In genomic region chr19:55118401-55118991, GRCh38 we compare ENCODE assay signal across 8 cellular contexts. TPM values are rescaled to one million over a fixed set of nuclear protein-coding genes. Genes with fewer than 3 reads are reported as not detected.
DNase-seq lines count a peak whose midpoint lies in the region; ATAC-seq and TF ChIP-seq lines count a peak whose summit lies in the region.
"Had no signal": no experiment of that assay in that cellular context is flagged by ENCODE, and none has a peak within 500 bp of the region (broad histone marks: within the 10 kb centered on the region; RNA-seq: fewer than 3 reads in every experiment).

No MANE protein-coding gene starts in this region.

- H2BK120ac ChIP-seq in mesendoderm (ENCODE audit: low read depth, low read length) = no peak overlapping the region

- H3K56ac ChIP-seq in mesendoderm (ENCODE audit: low read length) = peak overlapping the region; percentile 88

- no peaks in the 10 kb centered on the region for H4K20me1 ChIP-seq in GM23248 (ENCODE audit: insufficient read depth)

- H3K9me3 ChIP-seq in GM23248 (ENCODE audit: low read depth) (no peaks in the 10 kb centered on the region), RWPE2 (ENCODE audit: severe bottlenecking) (no peaks in the 10 kb centered on the region), ectodermal cell (ENCODE audit: control insufficient read depth, low read length) (no peaks in the 10 kb centered on the region)

- H3K27me3 ChIP-seq in GM23248 (replicated peaks; ENCODE audit: insufficient read depth) (0 out of 2 replicates have a peak, but pooled peaks cover 6% of the 10 kb centered on the region), RWPE2 (ENCODE audit: insufficient read depth, poor library complexity, severe bottlenecking) (no peaks in the 10 kb centered on the region), ectodermal cell (ENCODE audit: control insufficient read depth, insufficient read depth, low read length, poor library complexity, severe bottlenecking) (no peaks in the 10 kb centered on the region), mesendoderm (ENCODE audit: insufficient read depth, low read length, poor library complexity) (no peaks in the 10 kb centered on the region)

- no peak overlapping the region for H3K23ac ChIP-seq in mesendoderm (ENCODE audit: low read length)

- H3K27ac ChIP-seq in GM23248 (peak overlapping the region; percentile 76), RWPE2 (ENCODE audit: poor library complexity, severe bottlenecking) (peak overlapping the region; percentile 49), ectodermal cell (ENCODE audit: insufficient read depth, low read depth, low read length, poor library complexity, severe bottlenecking) (peak overlapping the region; percentile 85), mesendoderm (ENCODE audit: low read depth, low read length) (no peak overlapping the region), temporal lobe (ENCODE audit: low read depth, low read length) (peak overlapping the region; percentile 76)

- H3K79me2 ChIP-seq in GM23248 (ENCODE audit: insufficient read depth) (peaks cover 36% of the 10 kb centered on the region), mesendoderm (ENCODE audit: control insufficient read depth, insufficient read depth, low read length) (peaks cover 32% of the 10 kb centered on the region)

- peak overlapping the region; percentile 80 for H3K4me2 ChIP-seq in GM23248 (ENCODE audit: unreplicated experiment)
- peak overlapping the region; percentile 81 for H3K4me2 ChIP-seq in mesendoderm (ENCODE audit: low read length)

- no peak for TF ChIP-seq CTCF in RWPE2 (IDR thresholded peaks at IDR 0.05; ENCODE audit: poor library complexity, severe bottlenecking)

- no peaks in the 10 kb centered on the region for H3K9me2 ChIP-seq in GM23248 (ENCODE audit: insufficient read depth)

- peak overlapping the region; percentile 15 for H2BK5ac ChIP-seq in mesendoderm (ENCODE audit: low read length)

- peak overlapping the region; percentile 92 for H2AFZ ChIP-seq in GM23248

- no peak overlapping the region for H4K5ac ChIP-seq in mesendoderm (ENCODE audit: low read length)

- H3F3A ChIP-seq in GM23248 (ENCODE audit: insufficient read depth) = no peaks in the 10 kb centered on the region; the same call in 1 of the 2 replicates

- H3K4me1 ChIP-seq in GM23248 (ENCODE audit: insufficient read depth) = peaks cover 20% of the 10 kb centered on the region
- peaks cover 10% of the 10 kb centered on the region for H3K4me1 ChIP-seq in RWPE2 (ENCODE audit: insufficient read depth, poor library complexity, severe bottlenecking)
- peaks cover 23% of the 10 kb centered on the region for H3K4me1 ChIP-seq in ectodermal cell (ENCODE audit: control insufficient read depth, insufficient read depth, low read length)
- H3K4me1 ChIP-seq in mesendoderm (ENCODE audit: control insufficient read depth, low read depth, low read length) = peaks cover 8% of the 10 kb centered on the region

- in situ Hi-C loops in GM23248 (cut with MboI) = no loop called here

- H3K9ac ChIP-seq in GM23248 = peak overlapping the region; percentile 78
- peak overlapping the region; percentile 72 for H3K9ac ChIP-seq in mesendoderm (ENCODE audit: low read length)

- peak; percentile 34 for DNase-seq in GM23248
- no peak for DNase-seq in RWPE2 (ENCODE audit: low spot score)
- peak; percentile 95 for DNase-seq in mesendoderm
- no peak for DNase-seq in SW 1271 (lab: John Stamatoyannopoulos, UW)

- H3K36me3 ChIP-seq in GM23248 (ENCODE audit: low read depth) (no peaks in the 10 kb centered on the region), RWPE2 (ENCODE audit: low read depth) (no peaks in the 10 kb centered on the region), ectodermal cell (ENCODE audit: control insufficient read depth, insufficient read depth, low read length) (no peaks in the 10 kb centered on the region), mesendoderm (ENCODE audit: control insufficient read depth, insufficient read depth, low read length) (no peaks in the 10 kb centered on the region)

- H3K4me3 ChIP-seq in GM23248 (peak overlapping the region; percentile 74), RWPE2 (ENCODE audit: severe bottlenecking) (peak overlapping the region; percentile 92), ectodermal cell (ENCODE audit: insufficient read depth, low read depth, low read length) (peak overlapping the region; percentile 51), mesendoderm (ENCODE audit: low read length) (peak overlapping the region; percentile 75)

- 19 to 23% methylated on average over 22 of the region's 22 CpGs for WGBS in GM23248 (ENCODE audit: low coverage in 1 of 2, low lambda C conversion rate in 2 of 2, missing lambda C conversion rate in 2 of 2), 2 experiments
- WGBS in ectodermal cell, 2 experiments = 46 to 49% methylated on average over 22 of the region's 22 CpGs
- no CpG with 5 or more reads among the region's 22 CpGs for WGBS in mesendoderm (ENCODE audit: extremely low coverage, insufficient coverage, low lambda C conversion rate)

- H2AK5ac ChIP-seq in mesendoderm (ENCODE audit: low read length) = no peak overlapping the region

- H4K8ac ChIP-seq in mesendoderm (ENCODE audit: low read depth, low read length) = peak overlapping the region; percentile 66

- no peak overlapping the region for H2BK15ac ChIP-seq in mesendoderm (replicated peaks; ENCODE audit: low read depth)

- no peak overlapping the region for H3K4ac ChIP-seq in mesendoderm (ENCODE audit: low read depth, low read length)

- ATAC-seq in RWPE2 (ENCODE audit: low read depth) (no peak), GM18867 (IDR thresholded peaks at IDR 0.05; ENCODE audit: unreplicated experiment) (no peak)

- no peak overlapping the region for H3K18ac ChIP-seq in mesendoderm (ENCODE audit: low read length)

- peaks cover 22% of the 10 kb centered on the region for H3K79me1 ChIP-seq in mesendoderm (ENCODE audit: low read length)

RNA-seq across cellular contexts. Expression of gene PPP1R12C, which starts 1.1 kb away (rescaled TPM):
- total RNA-seq in GM23248 (2014; rRNA removed; shearing (Covaris generic)) = 66.9 and 82.5 TPM in 2 replicates
- polyA plus RNA-seq in GM23248 (2016; fragmentation: Nextera tagmentation; extraction: Ambion mirVana) = 16.4 and 17.3 TPM in 2 replicates
- polyA plus RNA-seq in ectodermal cell (2013, experiment 1 of 4) = 86.4 TPM
- 76.8 TPM for polyA plus RNA-seq in ectodermal cell (2013, experiment 2 of 4)
- polyA plus RNA-seq in ectodermal cell (2013, experiment 3 of 4) = 59.7 TPM
- 61.4 TPM for polyA plus RNA-seq in ectodermal cell (2013, experiment 4 of 4)
- 42.5 TPM for polyA plus RNA-seq in mesendoderm (2013, experiment 1 of 2)
- polyA plus RNA-seq in mesendoderm (2013, experiment 2 of 2) = 43.2 TPM
- 19.9 TPM for total RNA-seq in temporal lobe

RNA-seq across cellular contexts. Expression of gene TNNT1, which starts 30.5 kb away (rescaled TPM):
- 0.76 TPM in 1 of 2 replicates, not detected in the other for total RNA-seq in GM23248 (2014; rRNA removed; shearing (Covaris generic))
- 1.3 and 1.8 TPM in 2 replicates for polyA plus RNA-seq in GM23248 (2016; fragmentation: Nextera tagmentation; extraction: Ambion mirVana)
- polyA plus RNA-seq in ectodermal cell (2013, experiment 1 of 4) = 187 TPM
- 206 TPM for polyA plus RNA-seq in ectodermal cell (2013, experiment 2 of 4)
- polyA plus RNA-seq in ectodermal cell (2013, experiment 3 of 4) = 145 TPM
- polyA plus RNA-seq in ectodermal cell (2013, experiment 4 of 4) = 178 TPM
- polyA plus RNA-seq in mesendoderm (2013, experiment 1 of 2) = 35.9 TPM
- 40.3 TPM for polyA plus RNA-seq in mesendoderm (2013, experiment 2 of 2)
- total RNA-seq in temporal lobe = 0.49 TPM
- total RNA-seq: activated CD8-positive, alpha-beta memory T cell treated with anti-CD3 and anti-CD28 coated beads for 36 hours had no signal

RNA-seq across cellular contexts. Expression of gene TNNI3, which starts 39.0 kb away (rescaled TPM):
- total RNA-seq in GM23248 (2014; rRNA removed; shearing (Covaris generic)) = not detected in 2 replicates
- polyA plus RNA-seq in GM23248 (2016; fragmentation: Nextera tagmentation; extraction: Ambion mirVana) = 0.35 TPM in 1 of 2 replicates, not detected in the other
- 15.6 TPM for polyA plus RNA-seq in ectodermal cell (2013, experiment 1 of 4)
- polyA plus RNA-seq in ectodermal cell (2013, experiment 2 of 4) = 19.8 TPM
- 20.2 TPM for polyA plus RNA-seq in ectodermal cell (2013, experiment 3 of 4)
- 27.5 TPM for polyA plus RNA-seq in ectodermal cell (2013, experiment 4 of 4)
- 4.3 TPM for polyA plus RNA-seq in mesendoderm (2013, experiment 1 of 2)
- 4.0 TPM for polyA plus RNA-seq in mesendoderm (2013, experiment 2 of 2)
- 0.98 TPM for total RNA-seq in temporal lobe
- total RNA-seq: activated CD8-positive, alpha-beta memory T cell treated with anti-CD3 and anti-CD28 coated beads for 36 hours had no signal

RNA-seq across cellular contexts. Expression of gene EPS8L1, which starts 42.8 kb away (rescaled TPM):
- total RNA-seq in GM23248 (2014; rRNA removed; shearing (Covaris generic)) = 0.76 and 1.3 TPM in 2 replicates
- polyA plus RNA-seq in GM23248 (2016; fragmentation: Nextera tagmentation; extraction: Ambion mirVana) = 0.56 and 1.1 TPM in 2 replicates
- polyA plus RNA-seq in ectodermal cell (2013, experiment 1 of 4) = 8.1 TPM
- 14.5 TPM for polyA plus RNA-seq in ectodermal cell (2013, experiment 2 of 4)
- polyA plus RNA-seq in ectodermal cell (2013, experiment 3 of 4) = 12.1 TPM
- polyA plus RNA-seq in ectodermal cell (2013, experiment 4 of 4) = 8.8 TPM
- polyA plus RNA-seq in mesendoderm (2013, experiment 1 of 2) = 13.8 TPM
- polyA plus RNA-seq in mesendoderm (2013, experiment 2 of 2) = 11.6 TPM
- 4.9 TPM for total RNA-seq in temporal lobe

RNA-seq across cellular contexts. Expression of gene DNAAF3, which starts 47.9 kb away (rescaled TPM):
- total RNA-seq in GM23248 (2014; rRNA removed; shearing (Covaris generic)) = 0.22 and 0.25 TPM in 2 replicates
- 0.39 and 0.47 TPM in 2 replicates for polyA plus RNA-seq in GM23248 (2016; fragmentation: Nextera tagmentation; extraction: Ambion mirVana)
- polyA plus RNA-seq in ectodermal cell (2013, experiment 1 of 4) = 11.4 TPM
- 10.9 TPM for polyA plus RNA-seq in ectodermal cell (2013, experiment 2 of 4)
- 10.8 TPM for polyA plus RNA-seq in ectodermal cell (2013, experiment 3 of 4)
- polyA plus RNA-seq in ectodermal cell (2013, experiment 4 of 4) = 11.1 TPM
- polyA plus RNA-seq in mesendoderm (2013, experiment 1 of 2) = 1.4 TPM
- polyA plus RNA-seq in mesendoderm (2013, experiment 2 of 2) = 1.1 TPM
- total RNA-seq in temporal lobe = 0.49 TPM
- total RNA-seq: activated CD8-positive, alpha-beta memory T cell treated with anti-CD3 and anti-CD28 coated beads for 36 hours had no signal

Comparison
In these comparisons a context has a peak if more than half of its experiments do, and no peak if none do; other contexts are left out.
1. DNase-seq: peak in GM23248 (single experiment) and mesendoderm (single experiment); none in RWPE2 (single experiment) and SW 1271 (0 of 2).
2. Peak in every context shown above with its lines, with median percentiles within 50 percentile points of each other: H3K4me3 ChIP-seq.